Comparison of ENCODE assay signal across 9 cellular contexts in genomic region chr6:11710968-11711643, GRCh38.
DNase-seq lines count a peak whose midpoint lies in the region; ATAC-seq lines count a peak whose summit lies in the region.
"Had no signal": no experiment of that assay in that cellular context is flagged by ENCODE, and none has a peak within 500 bp of the region (broad histone marks: within the 10 kb centered on the region; RNA-seq: fewer than 3 reads in every experiment).

No MANE protein-coding gene starts in this region.

- H3K36me3 Mint-ChIP-seq in T-helper 17 cell (ENCODE audit: low read depth) (peaks cover 2% of the 10 kb centered on the region), immature natural killer cell (no peaks in the 10 kb centered on the region)

- peaks cover 4 to 12% of the 10 kb centered on the region in 2 donors for H3K4me1 ChIP-seq in esophagus (ENCODE audit: control insufficient read depth in 2 of 2, insufficient read depth in 2 of 2, low read length in 1 of 2)

- WGBS in esophagus, 2 donors, result 33 to 51% methylated on average over 15 of the region's 15 CpGs

- H3K27me3 ChIP-seq in esophagus (ENCODE audit: control insufficient read depth in 1 of 2, insufficient read depth in 2 of 2, low read length in 2 of 2), result no peaks in the 10 kb centered on the region
- H3K27me3 ChIP-seq: foreskin keratinocyte had no signal

- peak overlapping the region; percentile 99 for H3K27ac Mint-ChIP-seq in T-helper 17 cell
- H3K27ac Mint-ChIP-seq in immature natural killer cell, result no peak overlapping the region

- ATAC-seq in GM21529 (IDR thresholded peaks at IDR 0.05; ENCODE audit: unreplicated experiment) (peak; percentile 24), T-helper 17 cell (no peak)

- H3K9me3 Mint-ChIP-seq in immature natural killer cell, result no peaks in the 10 kb centered on the region

- no peaks in the 10 kb centered on the region for H3K9me3 ChIP-seq in T-helper 17 cell (ENCODE audit: control insufficient read depth, low read length, poor library complexity, severe bottlenecking)
- H3K9me3 ChIP-seq in esophagus (ENCODE audit: control insufficient read depth in 2 of 2, insufficient read depth in 1 of 2, low read depth in 1 of 2, low read length in 1 of 2), result no peaks in the 10 kb centered on the region

- peaks cover 60% of the 10 kb centered on the region for H3K4me1 Mint-ChIP-seq in T-helper 17 cell
- no peaks in the 10 kb centered on the region for H3K4me1 Mint-ChIP-seq in immature natural killer cell

- DNase-seq in T-helper 17 cell (no peak), NCI-H69 (lab: John Stamatoyannopoulos, UW) (no peak), hippocampal formation (lab: John Stamatoyannopoulos, UW) (no peak), immature natural killer cell (no peak)
- peak; percentile 36 to 37 for DNase-seq in stimulated activated CD4-positive, alpha-beta T cell treated with anti-CD3 and anti-CD28 coated beads, Interleukin-2, amount 100 ng/mL, for 48 hours
- DNase-seq: T-helper 9 cell had no signal

- H3K27me3 Mint-ChIP-seq in T-helper 17 cell, result no peaks in the 10 kb centered on the region
- H3K27me3 Mint-ChIP-seq in immature natural killer cell (ENCODE audit: low read depth in 3 of 3), result peaks cover 0 to 6% (median 3%) of the 10 kb centered on the region in 3 donors

- H3K36me3 ChIP-seq in esophagus (ENCODE audit: control insufficient read depth in 2 of 2, insufficient read depth in 2 of 2, low read length in 1 of 2), result no peaks in the 10 kb centered on the region

- peak overlapping the region; percentile 26 to 33 for H3K27ac ChIP-seq in esophagus (ENCODE audit: low read depth in 2 of 2, low read length in 1 of 2)
- H3K27ac ChIP-seq: foreskin keratinocyte had no signal

- H3K4me3 Mint-ChIP-seq in T-helper 17 cell, result peak overlapping the region; percentile 79
- no peak overlapping the region for H3K4me3 Mint-ChIP-seq in immature natural killer cell

- no peak overlapping the region for H3K4me3 ChIP-seq in esophagus (ENCODE audit: low read depth in 1 of 2, low read length in 2 of 2)

Comparison
In these comparisons a context has a peak if more than half of its experiments do, and no peak if none do; other contexts are left out.
1. DNase-seq: peak in stimulated activated CD4-positive, alpha-beta T cell treated with anti-CD3 and anti-CD28 coated beads, Interleukin-2, amount 100 ng/mL, for 48 hours (2 of 2); none in T-helper 17 cell (0 of 3), NCI-H69 (single experiment), hippocampal formation (0 of 2) and immature natural killer cell (0 of 3).